ENCODE assay signal across 1 cellular context in genomic region chr3:71397046-71397445, GRCh38.
TF ChIP-seq lines count a peak whose summit lies in the region.

No MANE protein-coding gene starts in this region.

TF ChIP-seq in K562, 482 proteins besides CTCF, POLR2A, EP300 and RAD21 (continued from another document):
- TF ChIP-seq MNT (conservative IDR thresholded peaks at IDR 0.05) = peak; percentile 40 to 57; a peak in 3 of 4 replicates
- no peak for TF ChIP-seq ARID1B (IDR thresholded peaks at IDR 0.05)
- peak in 1 of 2 experiments; percentile 44 for TF ChIP-seq E2F6 (IDR thresholded peaks at IDR 0.05; ENCODE audit: borderline replicate concordance in 1 of 2, extremely low read depth in 1 of 2, insufficient read depth in 1 of 2, insufficient read length in 1 of 2, low read depth in 1 of 2, low read length in 1 of 2, poor library complexity in 1 of 2, severe bottlenecking in 1 of 2)
- TF ChIP-seq HMG20B (CRISPR knock-in tag; IDR thresholded peaks at IDR 0.05) = no peak
- TF ChIP-seq L3MBTL2 (IDR thresholded peaks at IDR 0.05) = peak; percentile 21; the same call in 1 of the 2 replicates
TF ChIP-seq in K562: peak in this region for 5.
